ENCODE assay signal across 27 cellular contexts in the genomic region with DNA sequence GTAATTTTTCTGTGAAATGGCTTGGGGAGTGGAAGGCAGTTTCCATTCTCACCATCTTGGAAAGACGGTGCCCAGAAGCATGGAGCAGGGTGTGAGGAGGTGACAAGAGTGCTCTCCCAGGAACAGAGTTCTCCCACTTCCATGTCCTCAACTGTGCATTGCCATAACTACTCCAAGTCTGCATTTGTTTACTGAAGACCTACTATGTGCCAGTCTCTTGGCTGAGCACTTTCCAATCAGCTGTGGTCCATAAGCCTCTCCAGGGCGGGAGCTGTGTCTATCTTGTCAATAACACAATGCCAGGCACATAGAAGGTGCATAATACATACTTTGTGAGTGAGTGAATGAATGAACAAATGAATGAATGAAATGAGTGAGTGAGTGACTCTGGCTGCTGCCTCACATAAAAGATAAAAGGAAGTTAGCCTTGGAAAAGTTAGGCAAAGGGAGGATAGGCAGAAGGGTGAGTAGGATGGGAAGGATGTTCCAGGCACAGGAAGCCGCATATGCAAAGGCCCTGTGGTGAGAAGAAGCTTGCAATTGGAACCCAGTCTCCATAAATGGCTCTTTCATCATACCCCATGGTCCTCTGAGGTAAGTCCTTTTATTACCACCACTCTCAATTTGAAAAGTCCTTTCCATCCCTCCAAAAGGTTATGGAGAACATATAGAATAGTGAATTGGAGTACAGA. TPM values are rescaled to one million over a fixed set of nuclear protein-coding genes. Genes with fewer than 3 reads are reported as not detected.
"Had no signal": no experiment of that assay in that cellular context is flagged by ENCODE, and none has a peak within 500 bp of the region (broad histone marks: within the 10 kb centered on the region; RNA-seq: fewer than 3 reads in every experiment).

No MANE protein-coding gene starts in this region.

- H3K4me3 ChIP-seq: left lung, lung, pancreas, psoas muscle, stomach, testis, thyroid gland, transverse colon, upper lobe of left lung had no signal

- DNase-seq: hippocampal formation; immature natural killer cell; left colon; left lung; mesendoderm; naive B cell; natural killer cell; nephron progenitor cell; pancreas; psoas muscle; small intestine; stimulated activated CD4-positive, alpha-beta T cell treated with anti-CD3 and anti-CD28 coated beads, Interleukin-12 subunit alpha, Interleukin-12 subunit beta, amount 100 ng/mL, for 4 hours; stimulated activated CD4-positive, alpha-beta T cell treated with anti-CD3 and anti-CD28 coated beads, Interleukin-15, amount 100 ng/mL, for 24 hours; stimulated activated CD4-positive, alpha-beta T cell treated with anti-CD3 and anti-CD28 coated beads, Interleukin-2, amount 100 ng/mL, for 24 hours; stimulated activated CD4-positive, alpha-beta T cell treated with anti-CD3 and anti-CD28 coated beads, Interleukin-4, amount 100 ng/mL, for 1 hour; stimulated activated naive B cell treated with anti-CD40 and anti-IgM and Interleukin-4, amounts not matched to agents 10 μg/mL and 1 μg/mL and 100 μg/mL, for 72 hours; stimulated activated naive CD8-positive, alpha-beta T cell treated with anti-CD3 and anti-CD28 coated beads, Interleukin-15, Interleukin-2, amounts not matched to agents 100 U/mL and 50 U/mL, for 24 hours; stomach; testis; thyroid gland; transverse colon; upper lobe of left lung had no signal

- H3K27me3 ChIP-seq: left lung, pancreas, stomach, testis, thyroid gland, transverse colon, upper lobe of left lung had no signal

- H3K27ac ChIP-seq: left lung, pancreas, psoas muscle, stomach, testis, thyroid gland, transverse colon, upper lobe of left lung had no signal

- H3K9me3 Mint-ChIP-seq: immature natural killer cell, mesothelial cell of epicardium, natural killer cell, nephron progenitor cell had no signal

- FAIRE-seq: islet of Langerhans, kidney, pancreas, small intestine had no signal

- H3K27ac Mint-ChIP-seq: immature natural killer cell, mesothelial cell of epicardium, naive B cell, natural killer cell, nephron progenitor cell had no signal

- H3K36me3 Mint-ChIP-seq: immature natural killer cell, mesothelial cell of epicardium, naive B cell, natural killer cell had no signal

- H3K36me3 ChIP-seq: left lung, pancreas, stomach, thyroid gland, transverse colon, upper lobe of left lung had no signal

- H3K4me1 Mint-ChIP-seq: immature natural killer cell; naive B cell; natural killer cell; stimulated activated naive B cell treated with anti-CD40 and anti-IgM and Interleukin-4, amounts not matched to agents 10 μg/mL and 1 μg/mL and 100 μg/mL, for 72 hours had no signal

- H3K4me1 ChIP-seq: left lung, pancreas, psoas muscle, stomach, thyroid gland, transverse colon, upper lobe of left lung had no signal

- H3K4me3 Mint-ChIP-seq: immature natural killer cell; mesothelial cell of epicardium; natural killer cell; nephron progenitor cell; stimulated activated naive B cell treated with anti-CD40 and anti-IgM and Interleukin-4, amounts not matched to agents 10 μg/mL and 1 μg/mL and 100 μg/mL, for 72 hours had no signal

- H3K9me3 ChIP-seq: left lung, pancreas, psoas muscle, stomach, testis, thyroid gland, transverse colon, upper lobe of left lung had no signal

- ATAC-seq: left colon; left lung; natural killer cell; pancreas; psoas muscle; sciatic nerve; stimulated activated naive B cell treated with anti-CD40 and anti-IgM and Interleukin-4, amounts not matched to agents 10 μg/mL and 1 μg/mL and 100 μg/mL, for 72 hours had no signal

RNA-seq across cellular contexts. Expression of a gene that starts 31.3 kb away (rescaled TPM):
- polyA plus RNA-seq: immature natural killer cell had no signal
